In the genomic region with DNA sequence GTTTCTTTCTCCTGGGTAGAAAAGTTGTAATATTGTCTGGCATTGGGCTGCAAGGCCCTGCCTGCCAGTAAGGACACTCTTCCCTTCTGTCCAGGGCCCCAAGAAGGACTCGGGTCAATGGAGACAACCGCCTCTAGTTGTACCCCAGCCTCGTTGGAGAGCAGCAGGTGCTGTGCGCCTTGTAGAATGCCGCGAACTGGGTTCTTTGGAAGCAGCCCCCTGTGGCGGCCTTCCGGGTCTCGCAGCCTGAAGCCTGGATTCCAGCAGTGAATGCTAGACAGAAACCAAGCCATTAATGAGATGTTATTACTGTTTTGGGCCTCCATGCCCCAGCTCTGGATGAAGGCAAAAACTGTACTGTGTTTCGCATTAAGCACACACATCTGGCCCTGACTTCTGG, we compare ENCODE assay signal across 11 cellular contexts. TPM values are rescaled to one million over a fixed set of nuclear protein-coding genes. Genes with fewer than 3 reads are reported as not detected.
A peak's percentile ranks its signal among the peaks of the same experiment; 100 is the strongest.
DNase-seq lines count a peak whose midpoint lies in the region; ATAC-seq and TF ChIP-seq lines count a peak whose summit lies in the region.
"Had no signal": no experiment of that assay in that cellular context is flagged by ENCODE, and none has a peak within 500 bp of the region (broad histone marks: within the 10 kb centered on the region; RNA-seq: fewer than 3 reads in every experiment).

No MANE protein-coding gene starts in this region.

- H3K4me1 Mint-ChIP-seq in naive B cell: peaks cover 0 to 3% (median 2%) of the 10 kb centered on the region in 3 donors

- peak; percentile 60 for DNase-seq in cardiac septum (ENCODE audit: low spot score)
- DNase-seq in left cardiac atrium: no peak
- DNase-seq in naive B cell: no peak
- peak in 1 of 2 donors; percentile 18 for DNase-seq in upper lobe of left lung
- DNase-seq in hepatic stellate cell (ENCODE audit: low spot score): no peak
- DNase-seq in DMS53 (lab: John Stamatoyannopoulos, UW): no peak
- DNase-seq: AML-193, NCI-H446 treated with DMSO at 0.1 percent for 48 hours had no signal

- no peak for TF ChIP-seq EP300 in upper lobe of left lung (IDR thresholded peaks at IDR 0.05)

- WGBS in upper lobe of left lung, 2 donors: 97 to 100% methylated on average over 6 to 10 of the region's 10 CpGs

- no peaks in the 10 kb centered on the region for H3K27me3 ChIP-seq in upper lobe of left lung

- no peaks in the 10 kb centered on the region for H3K9me3 ChIP-seq in upper lobe of left lung

- H3K9me3 Mint-ChIP-seq in naive B cell: no peaks in the 10 kb centered on the region

- peaks cover 17 to 33% (median 24%) of the 10 kb centered on the region in 4 donors for H3K4me1 ChIP-seq in upper lobe of left lung

- peaks cover 0 to 18% (median 0%) of the 10 kb centered on the region in 3 donors for H3K27me3 Mint-ChIP-seq in naive B cell

- H3K27ac ChIP-seq in angular gyrus (ENCODE audit: low read depth, low read length) (peak overlapping the region; percentile 85), upper lobe of left lung (peak overlapping the region; percentile 45 to 73 (median 56))

- H3K27ac Mint-ChIP-seq in naive B cell: peak overlapping the region in 4 of 6 donors; percentile 59 to 87 (median 81)

- no peak overlapping the region for H3K4me3 ChIP-seq in upper lobe of left lung

- H3K36me3 Mint-ChIP-seq in naive B cell: peaks cover 6 to 14% of the 10 kb centered on the region in 2 donors

- intact Hi-C loops in cardiac septum (cut with DNase I) (loop anchor here (5.0 kb wide), 4 partner anchors 37 to 238 kb away; a partner anchor contains a TSS), left cardiac atrium (cut with DNase I) (loop anchor here (2.0 to 10.0 kb wide), 2 partner anchors 164 to 240 kb away; no protein-coding TSS in a partner anchor)

- ATAC-seq in left cardiac atrium (no peak), naive B cell (ENCODE audit: low read depth in 2 of 2) (no peak), upper lobe of left lung (ENCODE audit: low FRiP score in 2 of 2) (no peak), HG02798 (IDR thresholded peaks at IDR 0.05; ENCODE audit: poor library complexity, unreplicated experiment) (no peak)
- ATAC-seq: HCT116 had no signal

- no peak for TF ChIP-seq CTCF in upper lobe of left lung (IDR thresholded peaks at IDR 0.05)

- no peak for TF ChIP-seq POLR2A in upper lobe of left lung (IDR thresholded peaks at IDR 0.05)

- H3K36me3 ChIP-seq in upper lobe of left lung: peaks cover 8 to 77% (median 52%) of the 10 kb centered on the region in 4 donors

- H3K4me3 Mint-ChIP-seq in naive B cell: no peak overlapping the region

RNA-seq across cellular contexts. Expression of a gene that starts 37.0 kb away (rescaled TPM):
- total RNA-seq in cardiac septum (66.6 TPM), left cardiac atrium (10 to 100 TPM; 40.0 to 64.8 TPM), upper lobe of left lung (100 to 1,000 TPM in 3 of 6 donors, 10 to 100 TPM in 3; 69.8 to 383 (median 99.5) TPM)
- polyA plus RNA-seq in naive B cell (ENCODE audit: low read depth in 6 of 6): 10 to 100 TPM in 2 of 6 donors, 1 to 10 TPM in 4; 1.6 to 18.1 (median 8.0) TPM
